18 cellular contexts compared by ENCODE assay signal in genomic region chr7:12653127-12653917, GRCh38. TPM values are rescaled to one million over a fixed set of nuclear protein-coding genes. Genes with fewer than 3 reads are reported as not detected.
DNase-seq lines count a peak whose midpoint lies in the region; ATAC-seq and TF ChIP-seq lines count a peak whose summit lies in the region.
"Had no signal": no experiment of that assay in that cellular context is flagged by ENCODE, and none has a peak within 500 bp of the region (broad histone marks: within the 10 kb centered on the region; RNA-seq: fewer than 3 reads in every experiment).

No MANE protein-coding gene starts in this region.

- H3K27me3 Mint-ChIP-seq in mesothelial cell of epicardium (ENCODE audit: low read depth): no peaks in the 10 kb centered on the region
- H3K27me3 Mint-ChIP-seq: activated naive CD8-positive, alpha-beta T cell treated with anti-CD3 and anti-CD28 coated beads, Interleukin-2, amount 50 U/mL, for 24 hours; CD8-positive, alpha-beta memory T cell; stimulated activated naive CD8-positive, alpha-beta T cell treated with anti-CD3 and anti-CD28 coated beads, Interleukin-15, amount 100 ng/mL, for 72 hours had no signal

- peak overlapping the region; percentile 93 for H3K27ac Mint-ChIP-seq in mesothelial cell of epicardium
- H3K27ac Mint-ChIP-seq: activated naive CD8-positive, alpha-beta T cell treated with anti-CD3 and anti-CD28 coated beads, Interleukin-2, amount 50 U/mL, for 24 hours; CD8-positive, alpha-beta memory T cell; immature natural killer cell; natural killer cell; stimulated activated naive CD8-positive, alpha-beta T cell treated with anti-CD3 and anti-CD28 coated beads, Interleukin-15, amount 100 ng/mL, for 72 hours had no signal

- TF ChIP-seq CTCF in cardiac fibroblast (IDR thresholded peaks at IDR 0.05; ENCODE audit: low read depth, low read length) (no peak), mesothelial cell of epicardium (IDR thresholded peaks at IDR 0.05; ENCODE audit: unreplicated experiment) (no peak)

- H3K4me3 ChIP-seq in cardiac fibroblast (replicated peaks in 1 of 2; ENCODE audit: low read depth in 2 of 2, low read length in 2 of 2): no peak overlapping the region
- H3K4me3 ChIP-seq: sigmoid colon had no signal

- H3K4me1 Mint-ChIP-seq in mesothelial cell of epicardium: peaks cover 54% of the 10 kb centered on the region
- H3K4me1 Mint-ChIP-seq: activated naive CD8-positive, alpha-beta T cell treated with anti-CD3 and anti-CD28 coated beads, Interleukin-2, amount 50 U/mL, for 24 hours; CD8-positive, alpha-beta memory T cell; immature natural killer cell; natural killer cell; stimulated activated naive CD8-positive, alpha-beta T cell treated with anti-CD3 and anti-CD28 coated beads, Interleukin-15, amount 100 ng/mL, for 72 hours had no signal

- ATAC-seq in activated CD4-positive, CD25-positive, alpha-beta regulatory T cell treated with anti-CD3 and anti-CD28 coated beads, Interleukin-2, amount 50 U/mL, for 24 hours: no peak
- ATAC-seq: activated naive CD8-positive, alpha-beta T cell treated with anti-CD3 and anti-CD28 coated beads, Interleukin-2, amount 50 U/mL, for 24 hours; natural killer cell; stimulated activated naive CD8-positive, alpha-beta T cell treated with anti-CD3 and anti-CD28 coated beads, Interleukin-15, amount 100 ng/mL, for 72 hours had no signal

- DNase-seq in HCEC 1CT: peak; percentile 21
- peak; percentile 71 for DNase-seq in NCI-H226
- peak; percentile 37 to 53 for DNase-seq in cardiac fibroblast (ENCODE audit: low read depth in 2 of 2)
- no peak for DNase-seq in mesothelial cell of epicardium (ENCODE audit: low spot score in 2 of 2, unreplicated experiment in 2 of 2)
- DNase-seq in hepatic stellate cell (ENCODE audit: low spot score): no peak
- no peak for DNase-seq in C1 segment of cervical spinal cord (lab: John Stamatoyannopoulos, UW)
- DNase-seq in GM19238 (ENCODE audit: insufficient read length, low spot score): no peak
- DNase-seq: activated CD4-positive, alpha-beta T cell treated with anti-CD3 and anti-CD28 coated beads for 48 hours; activated naive CD8-positive, alpha-beta T cell treated with anti-CD3 and anti-CD28 coated beads, Interleukin-2, amount 50 U/mL, for 24 hours; CD8-positive, alpha-beta memory T cell; head of caudate nucleus; immature natural killer cell; natural killer cell; NCI-H446; posterior cingulate gyrus; sigmoid colon; stimulated activated naive CD8-positive, alpha-beta T cell treated with anti-CD3 and anti-CD28 coated beads, Interleukin-15, amount 100 ng/mL, for 72 hours had no signal

- no peaks in the 10 kb centered on the region for H3K36me3 Mint-ChIP-seq in mesothelial cell of epicardium
- H3K36me3 Mint-ChIP-seq: CD8-positive, alpha-beta memory T cell; immature natural killer cell; natural killer cell had no signal

- H3K4me3 Mint-ChIP-seq in mesothelial cell of epicardium: no peak overlapping the region
- H3K4me3 Mint-ChIP-seq: activated naive CD8-positive, alpha-beta T cell treated with anti-CD3 and anti-CD28 coated beads, Interleukin-2, amount 50 U/mL, for 24 hours; CD8-positive, alpha-beta memory T cell; immature natural killer cell; natural killer cell; stimulated activated naive CD8-positive, alpha-beta T cell treated with anti-CD3 and anti-CD28 coated beads, Interleukin-15, amount 100 ng/mL, for 72 hours had no signal

- H3K9me3 Mint-ChIP-seq in mesothelial cell of epicardium: peaks cover 3% of the 10 kb centered on the region
- H3K9me3 Mint-ChIP-seq: activated naive CD8-positive, alpha-beta T cell treated with anti-CD3 and anti-CD28 coated beads, Interleukin-2, amount 50 U/mL, for 24 hours; CD8-positive, alpha-beta memory T cell; immature natural killer cell; natural killer cell; stimulated activated naive CD8-positive, alpha-beta T cell treated with anti-CD3 and anti-CD28 coated beads, Interleukin-15, amount 100 ng/mL, for 72 hours had no signal

RNA-seq across cellular contexts. Expression of gene ARL4A, which starts 34.1 kb away (rescaled TPM):
- 59.0 to 64.7 TPM (median 62.5 TPM) in 3 replicates for total RNA-seq in mesothelial cell of epicardium

Comparison
In these comparisons a context has a peak if more than half of its experiments do, and no peak if none do; other contexts are left out.
1. DNase-seq: peak in HCEC 1CT (single experiment), NCI-H226 (single experiment) and cardiac fibroblast (2 of 2); none in mesothelial cell of epicardium (0 of 2), hepatic stellate cell (single experiment), C1 segment of cervical spinal cord (0 of 14) and GM19238 (single experiment).